1 cellular context compared by ENCODE assay signal in genomic region chr6:34887753-34888440, GRCh38.
A peak's percentile ranks its signal among the peaks of the same experiment; 100 is the strongest.
TF ChIP-seq lines count a peak whose summit lies in the region.

Gene TAF11, minus strand, starts transcription at chr6:34888042. Its CDS starts 85 bp downstream, at chr6:34887957.

TF ChIP-seq in HepG2, 621 proteins besides CTCF, POLR2A, EP300 and RAD21 (continued from another document and continues in another):
- TF ChIP-seq FOXP4 (CRISPR knock-in tag; IDR thresholded peaks at IDR 0.05) (peak; percentile 39; the same call in 1 of the 2 replicates), ZSCAN29 (CRISPR knock-in tag; conservative IDR thresholded peaks at IDR 0.05) (0 out of 2 replicates have a peak, but pooled peaks have one; percentile 53), ZNF782 (CRISPR knock-in tag; IDR thresholded peaks at IDR 0.05; ENCODE audit: borderline replicate concordance) (peak; percentile 30; the same call in 1 of the 2 replicates), ZNF660 (CRISPR knock-in tag; IDR thresholded peaks at IDR 0.05; ENCODE audit: borderline replicate concordance, low read depth) (no peak), NFIC (IDR thresholded peaks at IDR 0.05; ENCODE audit: low read length) (peak; percentile 61; the same call in 1 of the 2 replicates), ASH2L (IDR thresholded peaks at IDR 0.05; ENCODE audit: insufficient read length, low read depth, low read length) (peak; percentile 97), HMG20A (CRISPR knock-in tag; IDR thresholded peaks at IDR 0.05; ENCODE audit: borderline replicate concordance) (0 out of 2 replicates have a peak, but pooled peaks have one; percentile 37), GABPA (IDR thresholded peaks at IDR 0.05; ENCODE audit: low read depth, low read length) (peak; percentile 70), GABPA (CRISPR knock-in tag; IDR thresholded peaks at IDR 0.05; ENCODE audit: low read depth) (peak; percentile 95), ZNF124 (CRISPR knock-in tag; IDR thresholded peaks at IDR 0.05) (peak; percentile 90), ARID2 (CRISPR knock-in tag; IDR thresholded peaks at IDR 0.05; ENCODE audit: borderline replicate concordance) (0 out of 2 replicates have a peak, but pooled peaks have one; percentile 9), SNAPC5 (CRISPR knock-in tag; IDR thresholded peaks at IDR 0.05; ENCODE audit: borderline replicate concordance) (peak; percentile 87; the same call in 1 of the 2 replicates), ATAD3A (CRISPR knock-in tag; IDR thresholded peaks at IDR 0.05) (no peak), SRSF1 (optimal IDR thresholded peaks at IDR 0.05; ENCODE audit: low read depth, low read length) (peak; percentile 49), ZNF781 (CRISPR knock-in tag; IDR thresholded peaks at IDR 0.05; ENCODE audit: borderline replicate concordance, not compliant biosample characterization) (no peak), ZNF749 (CRISPR knock-in tag; IDR thresholded peaks at IDR 0.05; ENCODE audit: borderline replicate concordance) (peak; percentile 56; the same call in 1 of the 2 replicates), GATA4 (IDR thresholded peaks at IDR 0.05; ENCODE audit: borderline replicate concordance, low read depth) (peak; percentile 55; the same call in 1 of the 2 replicates), TOPORS (CRISPR knock-in tag; IDR thresholded peaks at IDR 0.05) (peak; percentile 71; the same call in 1 of the 2 replicates), ARID4A (CRISPR knock-in tag; IDR thresholded peaks at IDR 0.05; ENCODE audit: borderline replicate concordance) (peak; percentile 99), GPBP1L1 (CRISPR knock-in tag; IDR thresholded peaks at IDR 0.05) (no peak), ZNF546 (CRISPR knock-in tag; conservative IDR thresholded peaks at IDR 0.05) (no peak), ZNF407 (CRISPR knock-in tag; IDR thresholded peaks at IDR 0.05; ENCODE audit: not compliant biosample characterization) (peak; percentile 92), ELF1 (CRISPR knock-in tag; IDR thresholded peaks at IDR 0.05) (peak; percentile 99), ZNF710 (CRISPR knock-in tag; IDR thresholded peaks at IDR 0.05; ENCODE audit: borderline replicate concordance) (peak; percentile 68; the same call in 1 of the 2 replicates), ZNF674 (CRISPR knock-in tag; IDR thresholded peaks at IDR 0.05; ENCODE audit: low read depth) (no peak), TERF1 (CRISPR knock-in tag; IDR thresholded peaks at IDR 0.05) (no peak), ZIK1 (CRISPR knock-in tag; IDR thresholded peaks at IDR 0.05; ENCODE audit: borderline replicate concordance, low read depth) (peak; percentile 52; the same call in 1 of the 2 replicates), ZFY (CRISPR knock-in tag; IDR thresholded peaks at IDR 0.05) (peak; percentile 95), ZNF770 (CRISPR knock-in tag; IDR thresholded peaks at IDR 0.05) (no peak), NFYB (CRISPR knock-in tag; IDR thresholded peaks at IDR 0.05) (peak; percentile 68), POLR2AphosphoS5 (IDR thresholded peaks at IDR 0.05; ENCODE audit: low read depth, low read length) (peak; percentile 91), ZNF350 (CRISPR knock-in tag; IDR thresholded peaks at IDR 0.05; ENCODE audit: borderline replicate concordance, low read depth) (peak; percentile 87; the same call in 1 of the 2 replicates)
